ENCODE assay signal across 8 cellular contexts in genomic region chr7:130440527-130441365, GRCh38. TPM values are rescaled to one million over a fixed set of nuclear protein-coding genes. Genes with fewer than 3 reads are reported as not detected.
DNase-seq lines count a peak whose midpoint lies in the region; ATAC-seq lines count a peak whose summit lies in the region.

Gene CEP41 (minus strand): TSS chr7:130441016. CDS start chr7:130440966, 50 bp downstream.

- DNase-seq in NCI-H69 (lab: John Stamatoyannopoulos, UW) (peak; percentile 100), cortex of kidney (lab: John Stamatoyannopoulos, UW) (peak; percentile 27), left colon (peak; percentile 95 to 97)
- peak; percentile 88 for DNase-seq in activated CD4-positive, alpha-beta T cell treated with anti-CD3 and anti-CD28 coated beads, Interleukin-2, amount 50 U/mL, for 1 hour
- peak; percentile 84 to 92 for DNase-seq in stimulated activated CD4-positive, alpha-beta T cell treated with anti-CD3 and anti-CD28 coated beads, Interleukin-1b, Interleukin-23, amount 100 ng/mL, for 4 hours (ENCODE audit: low read depth in 2 of 2)

- H3K27me3 ChIP-seq in BLaER1, result no peaks in the 10 kb centered on the region

- peak within 1 kb of the TSS; percentile 76 for H3K4me3 ChIP-seq in BLaER1

- H4K20me1 ChIP-seq in BLaER1, result no peaks in the 10 kb centered on the region

- intact Hi-C loops in left colon (cut with DNase I, micrococcal nuclease), result no loop called here

- H3K4me2 ChIP-seq in BLaER1, result peak within 1 kb of the TSS; percentile 77

- peak; percentile 99 for ATAC-seq in GM19351 (IDR thresholded peaks at IDR 0.05; ENCODE audit: unreplicated experiment)
- ATAC-seq in HG03520 (IDR thresholded peaks at IDR 0.05; ENCODE audit: unreplicated experiment), result peak; percentile 98
- ATAC-seq in left colon, result peak; percentile 98

- peak within 1 kb of the TSS; percentile 87 for H3K9ac ChIP-seq in BLaER1

- H3K4me1 ChIP-seq in BLaER1, result peaks cover 30% of the 10 kb centered on the region

- H3K27ac ChIP-seq in BLaER1, result peak within 1 kb of the TSS; percentile 94

- peaks cover 19% of the 10 kb centered on the region; the same call in 1 of the 2 replicates for H3K9me3 ChIP-seq in BLaER1

- peaks cover 12% of the 10 kb centered on the region; the same call in 1 of the 2 replicates for H3K36me3 ChIP-seq in BLaER1

RNA-seq across cellular contexts. Expression of gene CEP41, which starts in this region (rescaled TPM):
- total RNA-seq in left colon, result 1 to 10 TPM; 6.3 to 6.5 TPM

Comparison
In these comparisons a context has a peak if more than half of its experiments do, and no peak if none do; other contexts are left out.
1. Peak in every context shown above with its lines: DNase-seq, ATAC-seq, H3K4me3 ChIP-seq and H3K27ac ChIP-seq.
2. DNase-seq: peak in every context shown above with its lines; median percentile 100 in NCI-H69; 96 in left colon; 88 in activated CD4-positive, alpha-beta T cell treated with anti-CD3 and anti-CD28 coated beads, Interleukin-2, amount 50 U/mL, for 1 hour; 88 in stimulated activated CD4-positive, alpha-beta T cell treated with anti-CD3 and anti-CD28 coated beads, Interleukin-1b, Interleukin-23, amount 100 ng/mL, for 4 hours; 27 in cortex of kidney.